In genomic region chr5:9621379-9621903, GRCh38 we compare ENCODE assay signal across 17 cellular contexts. TPM values are rescaled to one million over a fixed set of nuclear protein-coding genes. Genes with fewer than 3 reads are reported as not detected.
A peak's percentile ranks its signal among the peaks of the same experiment; 100 is the strongest.
DNase-seq lines count a peak whose midpoint lies in the region; ATAC-seq and TF ChIP-seq lines count a peak whose summit lies in the region.
"Had no signal": no experiment of that assay in that cellular context is flagged by ENCODE, and none has a peak within 500 bp of the region (broad histone marks: within the 10 kb centered on the region; RNA-seq: fewer than 3 reads in every experiment).

No MANE protein-coding gene starts in this region.

- H3K27me3 ChIP-seq in left ventricle myocardium inferior (ENCODE audit: low read depth): no peaks in the 10 kb centered on the region
- H3K27me3 ChIP-seq in ascending aorta: no peaks in the 10 kb centered on the region
- no peaks in the 10 kb centered on the region for H3K27me3 ChIP-seq in PC-3 (ENCODE audit: low read length)
- H3K27me3 ChIP-seq: left lung, tibial nerve had no signal

- POLR2A ChIA-PET in PC-3 (lab: Charles Lee; ENCODE audit: unreplicated experiment): no interaction called here
- POLR2A ChIA-PET in RWPE1 (lab: Yijun Ruan, JAX; ENCODE audit: low non-redundant PET): no interaction called here

- ATAC-seq in Right ventricle myocardium inferior: no peak
- ATAC-seq in left colon: peak; percentile 55
- no peak for ATAC-seq in PC-3
- ATAC-seq in GM18505 (IDR thresholded peaks at IDR 0.05; ENCODE audit: unreplicated experiment): no peak
- ATAC-seq: A549; activated T-cell treated with anti-CD3 and anti-CD28 coated beads, Interleukin-2, amount 50 U/mL, for 4 hours; effector memory CD8-positive, alpha-beta T cell; left lung had no signal

- peak overlapping the region; percentile 27 for H3K27ac ChIP-seq in left ventricle myocardium inferior (replicated peaks)
- peak overlapping the region; percentile 26 to 38 for H3K27ac ChIP-seq in ascending aorta
- no peak overlapping the region for H3K27ac ChIP-seq in PC-3 (ENCODE audit: low read length)
- H3K27ac ChIP-seq in RWPE1: no peak overlapping the region
- H3K27ac ChIP-seq: A549, left lung, tibial nerve had no signal

- no peaks in the 10 kb centered on the region for H3K4me1 Mint-ChIP-seq in activated naive CD8-positive, alpha-beta T cell treated with anti-CD3 and anti-CD28 coated beads for 36 hours

- no peaks in the 10 kb centered on the region for H3K36me3 Mint-ChIP-seq in activated naive CD8-positive, alpha-beta T cell treated with anti-CD3 and anti-CD28 coated beads for 36 hours

- DNase-seq in left ventricle myocardium inferior (no peak), Right ventricle myocardium inferior (ENCODE audit: missing footprints) (no peak), ascending aorta (ENCODE audit: low spot score in 2 of 2) (no peak), left colon (no peak), PC-3 (no peak), RWPE1 (ENCODE audit: low spot score) (no peak)
- DNase-seq in activated naive CD8-positive, alpha-beta T cell treated with anti-CD3 and anti-CD28 coated beads for 36 hours: no peak
- DNase-seq: activated CD4-positive, alpha-beta T cell treated with anti-CD3 and anti-CD28 coated beads for 48 hours; activated T-cell treated with anti-CD3 and anti-CD28 coated beads, Interleukin-2, amount 50 U/mL, for 4 hours; anterior cingulate cortex; DND-41; effector memory CD8-positive, alpha-beta T cell; nucleus accumbens had no signal

- H4K20me1 ChIP-seq in PC-3 (ENCODE audit: low read length): no peaks in the 10 kb centered on the region

- no peak overlapping the region for H3K4me3 Mint-ChIP-seq in activated naive CD8-positive, alpha-beta T cell treated with anti-CD3 and anti-CD28 coated beads for 36 hours
- H3K4me3 Mint-ChIP-seq: activated T-cell treated with anti-CD3 and anti-CD28 coated beads, Interleukin-2, amount 50 U/mL, for 4 hours; effector memory CD8-positive, alpha-beta T cell had no signal

- H2AFZ ChIP-seq in PC-3 (ENCODE audit: low read length): no peak overlapping the region

- TF ChIP-seq POLR2A in GM18505 (IDR thresholded peaks at IDR 0.05; ENCODE audit: borderline replicate concordance, extremely low read depth, insufficient read depth, insufficient read length): no peak

- H3K4me1 ChIP-seq in left ventricle myocardium inferior (peaks cover 29% of the 10 kb centered on the region), ascending aorta (peaks cover 2 to 14% of the 10 kb centered on the region in 2 donors), PC-3 (ENCODE audit: insufficient read depth, low read length) (peaks cover 34% of the 10 kb centered on the region)
- H3K4me1 ChIP-seq: A549, left lung had no signal

- no peak overlapping the region for H3K9ac ChIP-seq in PC-3 (ENCODE audit: low read length)

- H3F3A ChIP-seq in PC-3 (ENCODE audit: low read length, unreplicated experiment): no peaks in the 10 kb centered on the region

- no peaks in the 10 kb centered on the region for H3K36me3 ChIP-seq in left ventricle myocardium inferior
- no peaks in the 10 kb centered on the region for H3K36me3 ChIP-seq in ascending aorta
- no peaks in the 10 kb centered on the region for H3K36me3 ChIP-seq in PC-3 (ENCODE audit: low read depth, low read length)
- H3K36me3 ChIP-seq: left lung, tibial nerve had no signal

- H3K9me2 ChIP-seq in PC-3 (replicated peaks; ENCODE audit: low read length): no peaks in the 10 kb centered on the region

- H3K9me3 ChIP-seq in left ventricle myocardium inferior (replicated peaks) (no peaks in the 10 kb centered on the region), ascending aorta (no peaks in the 10 kb centered on the region), PC-3 (ENCODE audit: low read length) (no peaks in the 10 kb centered on the region)
- H3K9me3 ChIP-seq: A549, left lung, tibial nerve had no signal

- H3K27ac Mint-ChIP-seq in activated naive CD8-positive, alpha-beta T cell treated with anti-CD3 and anti-CD28 coated beads for 36 hours: no peak overlapping the region
- H3K27ac Mint-ChIP-seq: effector memory CD8-positive, alpha-beta T cell had no signal

- H3K9me3 Mint-ChIP-seq in activated naive CD8-positive, alpha-beta T cell treated with anti-CD3 and anti-CD28 coated beads for 36 hours: peaks cover 2% of the 10 kb centered on the region

- H3K4me3 ChIP-seq in left ventricle myocardium inferior: no peak overlapping the region
- H3K4me3 ChIP-seq in ascending aorta: no peak overlapping the region
- no peak overlapping the region for H3K4me3 ChIP-seq in PC-3 (ENCODE audit: low read length)
- H3K4me3 ChIP-seq: A549, left lung, tibial nerve had no signal

- intact Hi-C loops in left ventricle myocardium inferior (cut with micrococcal nuclease) (no loop called here), Right ventricle myocardium inferior (cut with DNase I) (loop anchor here (10.0 kb wide), 1 partner anchor 257 kb away; no protein-coding TSS in a partner anchor), ascending aorta (cut with DNase I) (no loop called here), left colon (cut with DNase I, micrococcal nuclease) (no loop called here), PC-3 (cut with micrococcal nuclease) (no loop called here)

- CTCF ChIA-PET in PC-3 (lab: Charles Lee): no interaction called here
- CTCF ChIA-PET in RWPE1 (lab: Yijun Ruan, JAX): interaction anchor here (0.6 kb wide), 1 partner anchor 274 kb away, joined by 4 read pairs; no protein-coding TSS in a partner anchor

- no peaks in the 10 kb centered on the region for H3K27me3 Mint-ChIP-seq in activated naive CD8-positive, alpha-beta T cell treated with anti-CD3 and anti-CD28 coated beads for 36 hours
- H3K27me3 Mint-ChIP-seq: effector memory CD8-positive, alpha-beta T cell had no signal

- TF ChIP-seq CTCF in left ventricle myocardium inferior (IDR thresholded peaks at IDR 0.05; ENCODE audit: borderline replicate concordance) (no peak), ascending aorta (IDR thresholded peaks at IDR 0.05) (no peak), PC-3 (conservative IDR thresholded peaks at IDR 0.05; ENCODE audit: low read depth, low read length) (no peak), RWPE1 (conservative IDR thresholded peaks at IDR 0.05; ENCODE audit: low read depth) (no peak)

- no peaks in the 10 kb centered on the region for H3K79me2 ChIP-seq in PC-3 (ENCODE audit: low read length)

- BruUV-seq in PC-3 (replicated peaks; lab: Mats Ljungman, UMichigan): no TSS peak

- no peak overlapping the region for H3K4me2 ChIP-seq in PC-3 (ENCODE audit: low read length)
- H3K4me2 ChIP-seq: A549 had no signal

RNA-seq across cellular contexts. Expression of gene TAS2R1, which starts 8.7 kb away (rescaled TPM):
- total RNA-seq in left ventricle myocardium inferior (not detected), Right ventricle myocardium inferior (not detected), ascending aorta (not detected), left colon (not detected), PC-3 (2014; rRNA removed) (not detected in 2 replicates)
- not detected for total RNA-seq in activated naive CD8-positive, alpha-beta T cell treated with anti-CD3 and anti-CD28 coated beads for 36 hours
- total RNA-seq: activated T-cell treated with anti-CD3 and anti-CD28 coated beads, Interleukin-2, amount 50 U/mL, for 4 hours; left lung; tibial nerve had no signal

Comparison
In these comparisons a context has a peak if more than half of its experiments do, and no peak if none do; other contexts are left out.
1. H3K27ac ChIP-seq: peak in left ventricle myocardium inferior (single experiment) and ascending aorta (2 of 2); none in PC-3 (single experiment) and RWPE1 (single experiment).